9 cellular contexts compared by ENCODE assay signal in genomic region chr12:11581179-11581755, GRCh38.
DNase-seq lines count a peak whose midpoint lies in the region; ATAC-seq and TF ChIP-seq lines count a peak whose summit lies in the region.
"Had no signal": no experiment of that assay in that cellular context is flagged by ENCODE, and none has a peak within 500 bp of the region (broad histone marks: within the 10 kb centered on the region; RNA-seq: fewer than 3 reads in every experiment).

No MANE protein-coding gene starts in this region.

- peak; percentile 59 to 73 (median 64) for TF ChIP-seq CTCF in uterus (IDR thresholded peaks at IDR 0.05)

- no peak overlapping the region for H3K27ac Mint-ChIP-seq in activated T-helper 17 cell treated with anti-CD3 and anti-CD28 coated beads, Interleukin-2, amount 50 U/mL, for 72 hours
- H3K27ac Mint-ChIP-seq: activated naive CD4-positive, alpha-beta T cell treated with anti-CD3 and anti-CD28 coated beads, Interleukin-2, amount 50 U/mL, for 24 hours had no signal

- intact Hi-C loops in uterus (cut with DNase I; ENCODE audit: low total_unique reads): no loop called here

- H3K27me3 ChIP-seq in uterus: no peaks in the 10 kb centered on the region

- no peak overlapping the region for H3K27ac ChIP-seq in uterus

- no peaks in the 10 kb centered on the region for H3K36me3 Mint-ChIP-seq in activated T-helper 17 cell treated with anti-CD3 and anti-CD28 coated beads, Interleukin-2, amount 50 U/mL, for 72 hours (ENCODE audit: low read depth)
- H3K36me3 Mint-ChIP-seq: activated naive CD4-positive, alpha-beta T cell treated with anti-CD3 and anti-CD28 coated beads, Interleukin-2, amount 50 U/mL, for 24 hours had no signal

- peaks cover 4% of the 10 kb centered on the region for H3K4me1 Mint-ChIP-seq in activated T-helper 17 cell treated with anti-CD3 and anti-CD28 coated beads, Interleukin-2, amount 50 U/mL, for 72 hours

- DNase-seq in DMS153 treated with DMSO at 0.1 percent for 48 hours (lab: John Stamatoyannopoulos, UW; ENCODE audit: unreplicated experiment) (peak; percentile 73), LoVo (ENCODE audit: low spot score) (peak; percentile 79), RPMI7951 (ENCODE audit: low read depth) (peak; percentile 66), foreskin melanocyte (peak; percentile 40), pons (ENCODE audit: low spot score) (peak; percentile 77), uterus (peak; percentile 43 to 82)

- no peak overlapping the region for H3K4me3 ChIP-seq in uterus

- H3K9me3 Mint-ChIP-seq in activated T-helper 17 cell treated with anti-CD3 and anti-CD28 coated beads, Interleukin-2, amount 50 U/mL, for 72 hours: no peaks in the 10 kb centered on the region
- H3K9me3 Mint-ChIP-seq: activated naive CD4-positive, alpha-beta T cell treated with anti-CD3 and anti-CD28 coated beads, Interleukin-2, amount 50 U/mL, for 24 hours had no signal

- H3K9me3 ChIP-seq in uterus: no peaks in the 10 kb centered on the region

- no peak for TF ChIP-seq POLR2A in uterus (IDR thresholded peaks at IDR 0.05)

- no peak for ATAC-seq in activated T-helper 17 cell treated with anti-CD3 and anti-CD28 coated beads, Interleukin-2, amount 50 U/mL, for 72 hours (replicated peaks)
- ATAC-seq in GM21737 (IDR thresholded peaks at IDR 0.05; ENCODE audit: unreplicated experiment): no peak

- H3K27me3 Mint-ChIP-seq in activated T-helper 17 cell treated with anti-CD3 and anti-CD28 coated beads, Interleukin-2, amount 50 U/mL, for 72 hours: no peaks in the 10 kb centered on the region
- H3K27me3 Mint-ChIP-seq: activated naive CD4-positive, alpha-beta T cell treated with anti-CD3 and anti-CD28 coated beads, Interleukin-2, amount 50 U/mL, for 24 hours had no signal

- peak overlapping the region; percentile 12 for H3K4me3 Mint-ChIP-seq in activated T-helper 17 cell treated with anti-CD3 and anti-CD28 coated beads, Interleukin-2, amount 50 U/mL, for 72 hours
- H3K4me3 Mint-ChIP-seq: activated naive CD4-positive, alpha-beta T cell treated with anti-CD3 and anti-CD28 coated beads, Interleukin-2, amount 50 U/mL, for 24 hours had no signal

- no peaks in the 10 kb centered on the region for H3K36me3 ChIP-seq in uterus

- H3K4me1 ChIP-seq in uterus: no peaks in the 10 kb centered on the region
